ENCODE assay signal across 8 cellular contexts in the genomic region with DNA sequence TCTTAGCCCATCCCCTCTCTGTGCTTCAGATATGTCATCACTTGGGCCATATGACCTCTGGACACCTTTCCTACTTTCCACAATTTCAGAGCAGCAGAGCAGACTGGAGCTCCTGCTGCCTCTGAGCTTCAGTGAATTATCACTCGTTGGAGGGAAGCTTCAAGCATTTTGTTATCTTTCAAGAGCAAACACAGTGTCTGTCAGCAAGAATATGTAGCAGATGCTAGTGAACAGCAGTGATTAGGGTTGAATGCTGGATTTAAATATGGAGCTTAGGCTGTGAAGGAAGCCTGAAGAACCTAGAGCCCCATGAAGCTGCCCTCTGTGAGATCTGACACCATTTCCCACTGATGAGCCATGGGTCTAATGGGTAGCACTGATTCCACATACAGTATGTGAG.
"Had no signal": no experiment of that assay in that cellular context is flagged by ENCODE, and none has a peak within 500 bp of the region (broad histone marks: within the 10 kb centered on the region; RNA-seq: fewer than 3 reads in every experiment).

No MANE protein-coding gene starts in this region.

- FAIRE-seq: G401.6, GM12878, GM12891, GM12892, GM18507, GM19239 had no signal

- ATAC-seq: GM12878 had no signal

- H3K4me3 ChIP-seq: GM12878 had no signal

- DNase-seq: GDM1, GF-D8 had no signal
